ENCODE assay signal across 25 cellular contexts in the genomic region with DNA sequence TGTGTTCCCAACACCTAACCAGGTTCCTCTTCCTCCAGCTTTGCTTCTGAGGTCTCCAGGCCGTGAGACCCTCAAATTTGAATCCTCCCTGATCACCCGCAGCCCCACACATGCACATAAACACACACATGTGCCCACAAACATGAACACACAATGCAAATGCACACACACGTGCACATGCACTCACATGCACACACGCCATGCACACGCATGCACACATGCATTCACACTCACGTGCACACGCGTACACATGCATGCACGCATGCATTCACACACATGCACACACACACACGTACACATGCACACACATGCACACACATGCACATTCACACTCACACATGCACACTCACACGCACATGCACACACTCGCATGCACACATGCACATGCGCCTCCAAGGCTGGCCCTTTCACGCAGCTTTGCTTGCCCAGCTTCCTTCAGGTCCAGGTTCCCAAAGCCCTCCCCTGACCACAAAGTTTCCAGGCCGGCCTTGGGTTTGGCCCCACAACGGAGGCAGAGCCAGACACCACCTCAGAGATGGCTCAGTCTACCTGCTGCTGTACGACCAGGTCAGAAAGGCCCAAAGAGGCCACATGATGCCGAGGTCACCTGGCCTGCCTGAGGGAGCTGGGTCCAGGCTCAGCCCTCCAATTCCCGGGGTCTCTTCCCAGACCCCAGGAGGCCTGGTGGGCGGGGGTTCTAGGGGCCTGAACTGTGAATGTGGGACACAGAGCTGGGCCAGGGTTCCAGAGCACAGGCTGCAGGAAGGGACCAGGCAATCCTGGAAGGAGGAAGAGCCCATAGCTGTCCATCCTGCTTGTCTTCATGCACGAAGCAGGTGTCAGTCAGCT. TPM values are rescaled to one million over a fixed set of nuclear protein-coding genes. Genes with fewer than 3 reads are reported as not detected.
DNase-seq lines count a peak whose midpoint lies in the region; ATAC-seq, FAIRE-seq and TF ChIP-seq lines count a peak whose summit lies in the region.
"Had no signal": no experiment of that assay in that cellular context is flagged by ENCODE, and none has a peak within 500 bp of the region (broad histone marks: within the 10 kb centered on the region; RNA-seq: fewer than 3 reads in every experiment).

No MANE protein-coding gene starts in this region.

- peak overlapping the region; percentile 52; the same call in 1 of the 2 replicates for H2BK20ac ChIP-seq in H1 (ENCODE audit: low read length)

- H2BK120ac ChIP-seq in H1 (replicated peaks; ENCODE audit: low read depth, low read length), result no peak overlapping the region

- H3K4me2 ChIP-seq in H1 (ENCODE audit: insufficient read depth in 1 of 2, low read depth in 2 of 2, low read length in 2 of 2), result no peak overlapping the region
- H3K4me2 ChIP-seq: PC-9 had no signal

- no peaks in the 10 kb centered on the region for H3K36me3 ChIP-seq in heart left ventricle
- H3K36me3 ChIP-seq in H1 (ENCODE audit: control insufficient read depth in 2 of 4, insufficient read depth in 4 of 4, low read length in 3 of 4), result no peaks in the 10 kb centered on the region
- H3K36me3 ChIP-seq in vagina, result no peaks in the 10 kb centered on the region
- H3K36me3 ChIP-seq: BE2C, HAP-1, SJSA1 had no signal

- no peak overlapping the region for H3K23ac ChIP-seq in H1 (ENCODE audit: insufficient read length)

- H3K23me2 ChIP-seq in H1 (ENCODE audit: low read depth, low read length), result no peaks in the 10 kb centered on the region; the same call in 1 of the 2 replicates

- H3K4me1 ChIP-seq in right cardiac atrium (ENCODE audit: control insufficient read depth, insufficient read depth, low read length), result peaks cover 3% of the 10 kb centered on the region
- H3K4me1 ChIP-seq in heart left ventricle, result peaks cover 0 to 27% (median 20%) of the 10 kb centered on the region in 12 donors
- H3K4me1 ChIP-seq in H1 (replicated peaks in 1 of 4; ENCODE audit: control insufficient read depth in 3 of 4, insufficient read depth in 4 of 4, low read length in 3 of 4), result peaks cover 5 to 26% (median 13%) of the 10 kb centered on the region in 4 experiments
- peaks cover 26% of the 10 kb centered on the region for H3K4me1 ChIP-seq in vagina
- H3K4me1 ChIP-seq: BE2C, HAP-1, SJSA1 had no signal

- H2BK15ac ChIP-seq in H1 (ENCODE audit: low read length), result peak overlapping the region; percentile 46

- no peak overlapping the region for H3K9ac ChIP-seq in H1 (replicated peaks in 1 of 4; ENCODE audit: extremely low read depth in 1 of 4, low read depth in 3 of 4, low read length in 3 of 4)

- TF ChIP-seq POLR2A in heart left ventricle (IDR thresholded peaks at IDR 0.05) (no peak), H1 (IDR thresholded peaks at IDR 0.05; ENCODE audit: control extremely low read depth in 1 of 2, low read depth in 2 of 2, low read length in 2 of 2) (no peak), vagina (IDR thresholded peaks at IDR 0.05) (no peak)

- H3K27me3 ChIP-seq in right cardiac atrium (ENCODE audit: control insufficient read depth, insufficient read depth) (no peaks in the 10 kb centered on the region), heart left ventricle (peaks cover 0 to 15% (median 0%) of the 10 kb centered on the region in 9 donors), H1 (replicated peaks in 1 of 4; ENCODE audit: control insufficient read depth in 3 of 4, extremely low read depth in 1 of 4, insufficient read depth in 3 of 4, low read length in 3 of 4) (peaks cover 0 to 7% (median 0%) of the 10 kb centered on the region in 4 experiments; a peak in 3 of 7 replicates), vagina (no peaks in the 10 kb centered on the region)

- H3K9me3 ChIP-seq in right cardiac atrium (ENCODE audit: control insufficient read depth, low read length) (no peaks in the 10 kb centered on the region), heart left ventricle (no peaks in the 10 kb centered on the region), H1 (ENCODE audit: insufficient read depth in 2 of 2, low read depth in 1 of 2, low read length in 1 of 2) (no peaks in the 10 kb centered on the region), vagina (no peaks in the 10 kb centered on the region)
- H3K9me3 ChIP-seq: BE2C, HAP-1 had no signal

- H2BK12ac ChIP-seq in H1 (ENCODE audit: low read depth, low read length), result peak overlapping the region; percentile 95; the same call in 1 of the 2 replicates

- TF ChIP-seq CTCF in heart left ventricle (IDR thresholded peaks at IDR 0.05) (no peak), VCaP (conservative IDR thresholded peaks at IDR 0.05) (no peak), H1 (IDR thresholded peaks at IDR 0.05; ENCODE audit: control extremely low read depth in 1 of 3, insufficient read depth in 1 of 3, low read depth in 1 of 3, low read length in 3 of 3) (no peak), vagina (IDR thresholded peaks at IDR 0.05) (no peak)

- peak overlapping the region; percentile 28; the same call in 1 of the 2 replicates for H2BK5ac ChIP-seq in H1 (ENCODE audit: low read depth, low read length)

- no peak overlapping the region for H3K56ac ChIP-seq in H1 (replicated peaks; ENCODE audit: insufficient read length, low read depth, low read length)

- peak overlapping the region; percentile 51 for H4K91ac ChIP-seq in H1 (replicated peaks; ENCODE audit: insufficient read length, low read length)

- no peaks in the 10 kb centered on the region for H3K36me3 Mint-ChIP-seq in activated CD4-positive, alpha-beta T cell treated with anti-CD3 and anti-CD28 coated beads for 36 hours (ENCODE audit: low read depth)
- H3K36me3 Mint-ChIP-seq: IgD-negative memory B cell had no signal

- H3K79me1 ChIP-seq in H1 (ENCODE audit: low read depth, low read length), result no peaks in the 10 kb centered on the region

- peak in 1 of 2 donors; percentile 4 for ATAC-seq in right cardiac atrium
- ATAC-seq in heart left ventricle, result no peak
- ATAC-seq in GM21825 (IDR thresholded peaks at IDR 0.05; ENCODE audit: unreplicated experiment), result no peak
- no peak for ATAC-seq in activated CD4-positive, alpha-beta T cell treated with anti-CD3 and anti-CD28 coated beads for 36 hours

- H2AFZ ChIP-seq in H1 (ENCODE audit: low read length), result no peak overlapping the region
- H2AFZ ChIP-seq: PC-9 had no signal

- POLR2A ChIA-PET in H1 (lab: Charles Lee; ENCODE audit: partially characterized antibody), result interaction anchor here (0.7 kb wide), 1 partner anchor 602 kb away, joined by 3 read pairs; no protein-coding TSS in a partner anchor
- POLR2A ChIA-PET in activated CD4-positive, alpha-beta T cell treated with anti-CD3 and anti-CD28 coated beads for 36 hours (lab: Charles Lee), result no interaction called here

- no peak overlapping the region; the same call in 1 of the 2 replicates for H3K18ac ChIP-seq in H1 (ENCODE audit: extremely low read depth, low read length)

- H3K14ac ChIP-seq in H1 (ENCODE audit: insufficient read length), result no peak overlapping the region

- no peak for TF ChIP-seq EP300 in H1 (IDR thresholded peaks at IDR 0.05; ENCODE audit: borderline replicate concordance in 1 of 2, low read depth in 2 of 2, low read length in 2 of 2)

- H4K20me1 ChIP-seq in H1 (replicated peaks in 1 of 2; ENCODE audit: control insufficient read depth in 1 of 2, insufficient read depth in 2 of 2, low read length in 2 of 2), result peaks cover 0 to 5% of the 10 kb centered on the region in 2 experiments

- intact Hi-C loops in right cardiac atrium (cut with DNase I) (no loop called here), heart left ventricle (cut with DNase I) (no loop called here), vagina (cut with DNase I) (no loop called here)
- intact Hi-C loops in activated CD4-positive, alpha-beta T cell treated with anti-CD3 and anti-CD28 coated beads for 36 hours (cut with DNase I, micrococcal nuclease), result no loop called here

- CTCF ChIA-PET in H1 (lab: Charles Lee; ENCODE audit: partially characterized antibody), result interaction anchor here (0.7 to 3.2 kb wide), 9 partner anchors 12 to 290 kb away, joined by 3 to 14 read pairs (median 3); no protein-coding TSS in a partner anchor
- CTCF ChIA-PET in activated CD4-positive, alpha-beta T cell treated with anti-CD3 and anti-CD28 coated beads for 36 hours (lab: Charles Lee), result interaction anchor here (1.3 kb wide), 1 partner anchor 18 kb away, joined by 3 read pairs; no protein-coding TSS in a partner anchor

- no peak overlapping the region for H3K27ac ChIP-seq in right cardiac atrium (ENCODE audit: low read length)
- H3K27ac ChIP-seq in heart left ventricle, result no peak overlapping the region
- peak overlapping the region; percentile 69 for H3K27ac ChIP-seq in VCaP
- no peak overlapping the region for H3K27ac ChIP-seq in H1 (ENCODE audit: low read depth, low read length)
- H3K27ac ChIP-seq in vagina, result peak overlapping the region; percentile 51
- H3K27ac ChIP-seq: PC-9, SJSA1 had no signal

- H3K27me3 Mint-ChIP-seq in activated CD4-positive, alpha-beta T cell treated with anti-CD3 and anti-CD28 coated beads for 36 hours, result peaks cover 12% of the 10 kb centered on the region

- H3K79me2 ChIP-seq in H1 (ENCODE audit: control insufficient read depth in 1 of 2, insufficient read depth in 2 of 2, low read length in 2 of 2), result no peaks in the 10 kb centered on the region

- TF ChIP-seq RAD21 in H1 (IDR thresholded peaks at IDR 0.05 in 1 of 2, conservative IDR thresholded peaks at IDR 0.05 in 1 of 2; ENCODE audit: low read depth in 2 of 2, low read length in 2 of 2), result no peak

- WGBS in right cardiac atrium, result 79% methylated on average over 21 of the region's 21 CpGs
- 75 to 86% (median 82%) methylated on average over 19 to 21 of the region's 21 CpGs for WGBS in heart left ventricle, 4 donors
- WGBS in H1 (ENCODE audit: extremely low coverage in 1 of 2, insufficient coverage in 1 of 2, insufficient read length in 1 of 2, insufficient replicate concordance in 2 of 2, low coverage in 1 of 2, low lambda C conversion rate in 2 of 2, missing lambda C conversion rate in 1 of 2), 2 experiments, result 81% methylated on average over 20 of the region's 21 CpGs; no CpG with 5 or more reads in 1 of the 2 experiments

- H3K4me3 Mint-ChIP-seq in activated CD4-positive, alpha-beta T cell treated with anti-CD3 and anti-CD28 coated beads for 36 hours, result no peak overlapping the region
- H3K4me3 Mint-ChIP-seq: IgD-negative memory B cell had no signal

- DNase-seq in right cardiac atrium, result peak in 2 of 3 donors; percentile 32 to 41
- no peak for DNase-seq in heart left ventricle
- DNase-seq in H1 (ENCODE audit: low read depth in 1 of 2, low spot score in 2 of 2), result no peak
- no peak for DNase-seq in vagina (ENCODE audit: extremely low spot score in 2 of 2)
- DNase-seq in NCI-H128 (lab: John Stamatoyannopoulos, UW; ENCODE audit: unreplicated experiment), result no peak
- no peak for DNase-seq in activated CD4-positive, alpha-beta T cell treated with anti-CD3 and anti-CD28 coated beads for 36 hours
- DNase-seq: 8988T; ACHN; BE2C; NCI-H1436 treated with DMSO at 0.1 percent for 48 hours; NCI-H1930; NCI-H524 treated with DMSO at 0.1 percent for 48 hours; NCI-H82; NK-92 treated with Interleukin-12 subunit alpha and Interleukin-12 subunit beta, amount 100 ng/mL, for 24 hours; PC-9; Right ventricle myocardium superior had no signal

- FAIRE-seq in H1 (lab: Jason Lieb, UNC), result no peak
- FAIRE-seq: D721Med, G401.6 had no signal

- no peak overlapping the region for H4K5ac ChIP-seq in H1 (ENCODE audit: insufficient read length, low read depth, low read length)

- H3K27ac Mint-ChIP-seq in activated CD4-positive, alpha-beta T cell treated with anti-CD3 and anti-CD28 coated beads for 36 hours, result no peak overlapping the region
- H3K27ac Mint-ChIP-seq: IgD-negative memory B cell had no signal

- H3K4me1 Mint-ChIP-seq in activated CD4-positive, alpha-beta T cell treated with anti-CD3 and anti-CD28 coated beads for 36 hours, result no peaks in the 10 kb centered on the region
- H3K4me1 Mint-ChIP-seq: IgD-negative memory B cell had no signal

- no peak overlapping the region; the same call in 1 of the 2 replicates for H4K8ac ChIP-seq in H1 (ENCODE audit: extremely low read depth, insufficient read depth, low read length)

- no peak overlapping the region for H3K4ac ChIP-seq in H1 (replicated peaks; ENCODE audit: insufficient read length, low read depth, low read length)

- H3K4me3 ChIP-seq in right cardiac atrium (ENCODE audit: low read length), result no peak overlapping the region
- no peak overlapping the region for H3K4me3 ChIP-seq in heart left ventricle
- H3K4me3 ChIP-seq in H1 (ENCODE audit: extremely low read depth in 1 of 4, insufficient read depth in 2 of 4, low read depth in 3 of 4, low read length in 4 of 4), result no peak overlapping the region
- no peak overlapping the region for H3K4me3 ChIP-seq in vagina
- H3K4me3 ChIP-seq: HAP-1, PC-9, SJSA1 had no signal

- no peaks in the 10 kb centered on the region for H3K9me3 Mint-ChIP-seq in activated CD4-positive, alpha-beta T cell treated with anti-CD3 and anti-CD28 coated beads for 36 hours (ENCODE audit: low read depth)

- no peak overlapping the region for H2AK5ac ChIP-seq in H1 (ENCODE audit: low read depth, low read length)

RNA-seq across cellular contexts. Expression of a gene that starts 39.5 kb away (rescaled TPM):
- total RNA-seq in right cardiac atrium (not detected), heart left ventricle (not detected), vagina (not detected)
- polyA plus RNA-seq in right cardiac atrium (not detected), heart left ventricle (not detected), H1 (2011; rRNA removed) (not detected in 2 replicates)
- not detected in 2 replicates for total RNA-seq in H1 (2021; fragmentation: NEBNext Ultra II Directional; extraction: Animal tissue kit (Norgen Biotek cat#: 25700))
- polyA plus RNA-seq in H1 (2011; cell fraction: cytosol; rRNA removed), result not detected
- polyA plus RNA-seq in H1 (2011; cell fraction: nucleus; rRNA removed), result not detected
- polyA plus RNA-seq in H1 (2012, experiment 1 of 2), result not detected in 4 replicates
- not detected for polyA plus RNA-seq in H1 (2012, experiment 2 of 2)
- polyA plus RNA-seq in H1 (2013, experiment 1 of 2), result not detected
- polyA plus RNA-seq in H1 (2013, experiment 2 of 2), result not detected
- not detected in 2 replicates for polyA minus RNA-seq in H1 (2011; rRNA and poly(A)+ RNA removed)
- not detected for polyA minus RNA-seq in H1 (2011; cell fraction: cytosol; rRNA and poly(A)+ RNA removed)
- polyA minus RNA-seq in H1 (2011; cell fraction: nucleus; rRNA and poly(A)+ RNA removed), result not detected
- total RNA-seq in activated CD4-positive, alpha-beta T cell treated with anti-CD3 and anti-CD28 coated beads for 36 hours, result not detected
- total RNA-seq: Daoy, PC-9, Right ventricle myocardium superior, RPMI7951, SJSA1 had no signal

Comparison
In these comparisons a context has a peak if more than half of its experiments do, and no peak if none do; other contexts are left out.
1. DNase-seq: peak in right cardiac atrium (2 of 3); none in heart left ventricle (0 of 5), H1 (0 of 2), vagina (0 of 2), NCI-H128 (single experiment) and activated CD4-positive, alpha-beta T cell treated with anti-CD3 and anti-CD28 coated beads for 36 hours (single experiment).
2. H3K27ac ChIP-seq: peak in VCaP (single experiment) and vagina (single experiment); none in right cardiac atrium (single experiment), heart left ventricle (0 of 12) and H1 (single experiment).